21 cellular contexts compared by ENCODE assay signal in the genomic region with DNA sequence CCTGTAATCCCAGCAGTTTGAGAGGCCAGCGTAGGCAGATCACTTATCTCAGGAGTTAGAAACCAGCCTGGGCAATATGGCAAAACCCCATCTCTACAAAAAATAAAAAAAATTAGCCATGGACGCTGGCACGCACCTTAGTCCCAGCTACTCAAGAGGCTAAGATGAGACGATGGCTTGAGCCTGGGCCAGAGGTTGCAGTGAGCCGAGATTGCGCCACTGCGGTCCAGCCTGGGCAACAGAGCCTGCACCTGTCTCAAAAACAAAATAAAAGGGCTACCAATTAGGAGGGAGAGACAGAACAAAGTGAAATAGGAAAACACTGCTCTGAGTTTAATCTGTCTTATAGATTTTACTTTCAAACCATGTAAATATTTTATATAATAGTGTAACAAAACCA.
"Had no signal": no experiment of that assay in that cellular context is flagged by ENCODE, and none has a peak within 500 bp of the region (broad histone marks: within the 10 kb centered on the region; RNA-seq: fewer than 3 reads in every experiment).

No MANE protein-coding gene starts in this region.

- DNase-seq: activated CD4-positive, alpha-beta T cell treated with anti-CD3 and anti-CD28 coated beads, Interleukin-2, amount 10 ng/mL, durations not matched to agents 7 days and 5 days; activated CD4-positive, CD25-positive, alpha-beta regulatory T cell treated with anti-CD3 and anti-CD28 coated beads, Interleukin-2, amount 50 U/mL, for 72 hours; activated CD8-positive, alpha-beta memory T cell treated with anti-CD3 and anti-CD28 coated beads for 24 hours; activated CD8-positive, alpha-beta memory T cell treated with anti-CD3 and anti-CD28 coated beads, Interleukin-2, amount 50 U/mL, for 4 hours; activated naive CD8-positive, alpha-beta T cell treated with anti-CD3 and anti-CD28 coated beads, Interleukin-2, amount 10 ng/mL, durations not matched to agents 7 days and 5 days; activated T-cell treated with anti-CD3 and anti-CD28 coated beads, Interleukin-2, amount 50 U/mL, for 24 hours; amygdala; cerebellar nuclear complex; cortex of kidney; heart left ventricle; naive thymus-derived CD4-positive, alpha-beta T cell; stimulated activated CD4-positive, alpha-beta T cell treated with anti-CD3 and anti-CD28 coated beads, Interleukin-12 subunit alpha, Interleukin-12 subunit beta, amount 100 ng/mL, for 4 hours; stimulated activated CD4-positive, alpha-beta T cell treated with anti-CD3 and anti-CD28 coated beads, Interleukin-4, amount 100 ng/mL, for 4 hours; substantia nigra had no signal

- H3K27ac ChIP-seq: epithelial cell of prostate, heart left ventricle, tibial nerve, VCaP had no signal

- H3K9me3 Mint-ChIP-seq: activated T-helper 17 cell treated with anti-CD3 and anti-CD28 coated beads, Interleukin-2, amount 50 U/mL, for 72 hours; stimulated activated naive CD8-positive, alpha-beta T cell treated with anti-CD3 and anti-CD28 coated beads, Interleukin-15, Interleukin-2, amounts not matched to agents 100 ng/mL and 50 ng/mL, for 24 hours; T-helper 2 cell treated with Interferon-gamma antibody and Interleukin-4, amounts not matched to agents 5 μg/mL and 100 μg/mL, for 36 hours had no signal

- H3K27me3 Mint-ChIP-seq: activated CD4-positive, alpha-beta T cell treated with anti-CD3 and anti-CD28 coated beads, Interleukin-2, amount 10 ng/mL, durations not matched to agents 7 days and 5 days; activated naive CD8-positive, alpha-beta T cell treated with anti-CD3 and anti-CD28 coated beads, Interleukin-2, amount 10 ng/mL, durations not matched to agents 7 days and 5 days; activated T-cell treated with anti-CD3 and anti-CD28 coated beads, Interleukin-2, amount 50 U/mL, for 24 hours; activated T-helper 17 cell treated with anti-CD3 and anti-CD28 coated beads, Interleukin-2, amount 50 U/mL, for 72 hours; naive thymus-derived CD4-positive, alpha-beta T cell; stimulated activated naive CD8-positive, alpha-beta T cell treated with anti-CD3 and anti-CD28 coated beads, Interleukin-15, Interleukin-2, amounts not matched to agents 100 ng/mL and 50 ng/mL, for 24 hours had no signal

- H3K36me3 ChIP-seq: heart left ventricle, tibial nerve had no signal

- H3K4me3 Mint-ChIP-seq: activated CD4-positive, alpha-beta T cell treated with anti-CD3 and anti-CD28 coated beads, Interleukin-2, amount 10 ng/mL, durations not matched to agents 7 days and 5 days; activated naive CD8-positive, alpha-beta T cell treated with anti-CD3 and anti-CD28 coated beads, Interleukin-2, amount 10 ng/mL, durations not matched to agents 7 days and 5 days; activated T-cell treated with anti-CD3 and anti-CD28 coated beads, Interleukin-2, amount 50 U/mL, for 24 hours; activated T-helper 17 cell treated with anti-CD3 and anti-CD28 coated beads, Interleukin-2, amount 50 U/mL, for 72 hours; stimulated activated naive CD8-positive, alpha-beta T cell treated with anti-CD3 and anti-CD28 coated beads, Interleukin-15, Interleukin-2, amounts not matched to agents 100 ng/mL and 50 ng/mL, for 24 hours; T-helper 2 cell treated with Interferon-gamma antibody and Interleukin-4, amounts not matched to agents 5 μg/mL and 100 μg/mL, for 36 hours had no signal

- ATAC-seq: activated T-helper 17 cell treated with anti-CD3 and anti-CD28 coated beads, Interleukin-2, amount 50 U/mL, for 72 hours; naive thymus-derived CD4-positive, alpha-beta T cell; SK-N-SH treated with all-trans-retinoic acid at 6 μM for 48 hours had no signal

- H3K27me3 ChIP-seq: heart left ventricle, tibial nerve had no signal

- H3K27ac Mint-ChIP-seq: activated CD4-positive, alpha-beta T cell treated with anti-CD3 and anti-CD28 coated beads, Interleukin-2, amount 10 ng/mL, durations not matched to agents 7 days and 5 days; activated naive CD8-positive, alpha-beta T cell treated with anti-CD3 and anti-CD28 coated beads, Interleukin-2, amount 10 ng/mL, durations not matched to agents 7 days and 5 days; activated T-cell treated with anti-CD3 and anti-CD28 coated beads, Interleukin-2, amount 50 U/mL, for 24 hours; activated T-helper 17 cell treated with anti-CD3 and anti-CD28 coated beads, Interleukin-2, amount 50 U/mL, for 72 hours; stimulated activated naive CD8-positive, alpha-beta T cell treated with anti-CD3 and anti-CD28 coated beads, Interleukin-15, Interleukin-2, amounts not matched to agents 100 ng/mL and 50 ng/mL, for 24 hours; T-helper 2 cell treated with Interferon-gamma antibody and Interleukin-4, amounts not matched to agents 5 μg/mL and 100 μg/mL, for 36 hours had no signal

- H3K9me3 ChIP-seq: heart left ventricle, tibial nerve had no signal

- H3K4me3 ChIP-seq: heart left ventricle, tibial nerve had no signal
